Comparison of ENCODE assay signal across 1 cellular context in the genomic region with DNA sequence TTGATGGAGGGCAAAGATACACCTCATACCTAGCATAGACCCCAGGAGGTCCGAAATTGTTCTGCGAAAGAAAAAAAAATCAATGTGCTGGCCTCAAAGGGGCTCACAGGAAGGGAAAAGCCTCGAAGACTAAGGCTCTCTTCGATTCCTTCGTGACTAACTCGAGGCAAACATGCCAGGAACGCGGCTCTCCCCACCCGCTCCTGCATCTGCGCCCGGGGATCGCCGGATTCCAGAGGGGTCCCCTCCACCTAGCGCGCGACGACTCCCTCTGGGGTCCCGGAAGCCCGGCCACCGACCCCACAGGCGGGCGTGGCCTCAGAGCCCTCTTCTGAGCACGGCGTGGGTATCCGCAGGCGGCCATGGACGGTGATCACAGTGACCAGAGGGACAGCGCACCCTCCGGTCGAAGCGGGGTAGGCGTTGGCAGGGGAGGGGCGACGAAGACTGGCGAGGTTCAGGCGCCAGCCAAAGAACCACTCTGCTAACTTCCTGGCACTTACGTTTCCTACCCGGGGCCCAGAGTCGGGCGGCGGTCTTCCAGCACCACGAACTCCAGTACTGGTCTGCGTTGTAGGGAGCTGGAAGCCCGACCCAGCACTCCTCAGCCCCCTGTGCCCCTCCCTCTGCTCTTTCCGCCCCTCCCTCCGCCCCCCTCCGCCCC.
TF ChIP-seq lines count a peak whose summit lies in the region.

No MANE protein-coding gene starts in this region.

TF ChIP-seq in K562, 482 proteins besides CTCF, POLR2A, EP300 and RAD21 (continued from another document and continues in another):
- TF ChIP-seq, protein P1, sequence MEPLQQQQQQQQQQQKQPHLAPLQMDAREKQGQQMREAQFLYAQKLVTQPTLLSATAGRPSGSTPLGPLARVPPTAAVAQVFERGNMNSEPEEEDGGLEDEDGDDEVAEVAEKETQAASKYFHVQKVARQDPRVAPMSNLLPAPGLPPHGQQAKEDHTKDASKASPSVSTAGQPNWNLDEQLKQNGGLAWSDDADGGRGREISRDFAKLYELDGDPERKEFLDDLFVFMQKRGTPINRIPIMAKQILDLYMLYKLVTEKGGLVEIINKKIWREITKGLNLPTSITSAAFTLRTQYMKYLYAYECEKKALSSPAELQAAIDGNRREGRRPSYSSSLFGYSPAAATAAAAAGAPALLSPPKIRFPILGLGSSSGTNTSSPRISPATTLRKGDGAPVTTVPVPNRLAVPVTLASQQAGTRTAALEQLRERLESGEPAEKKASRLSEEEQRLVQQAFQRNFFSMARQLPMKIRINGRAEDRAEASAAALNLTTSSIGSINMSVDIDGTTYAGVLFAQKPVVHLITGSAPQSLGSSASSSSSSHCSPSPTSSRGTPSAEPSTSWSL (CRISPR knock-in tag; IDR thresholded peaks at IDR 0.05; ENCODE audit: borderline replicate concordance) = no peak
- TF ChIP-seq CHD2 (IDR thresholded peaks at IDR 0.05; ENCODE audit: low read depth, low read length) = no peak
- 0 out of 2 replicates have a peak, but pooled peaks have one; percentile 3 for TF ChIP-seq DEAF1 (CRISPR knock-in tag; IDR thresholded peaks at IDR 0.05)
- TF ChIP-seq GTF3C2 (IDR thresholded peaks at IDR 0.05; ENCODE audit: borderline replicate concordance, extremely low read depth, insufficient read length) = no peak
- no peak for TF ChIP-seq EGR1 (conservative IDR thresholded peaks at IDR 0.05)
- no peak for TF ChIP-seq HDAC3 (IDR thresholded peaks at IDR 0.05; ENCODE audit: borderline replicate concordance, partially characterized antibody)
- no peak for TF ChIP-seq ZNF24 (IDR thresholded peaks at IDR 0.05)
- peak; percentile 33; the same call in 1 of the 2 replicates for TF ChIP-seq RNF2 (IDR thresholded peaks at IDR 0.05)
- no peak for TF ChIP-seq POLR3A (IDR thresholded peaks at IDR 0.05; ENCODE audit: borderline replicate concordance, extremely low read depth, insufficient read depth, insufficient read length)
- no peak for TF ChIP-seq TGIF2 (CRISPR knock-in tag; IDR thresholded peaks at IDR 0.05)
- TF ChIP-seq, protein P2, sequence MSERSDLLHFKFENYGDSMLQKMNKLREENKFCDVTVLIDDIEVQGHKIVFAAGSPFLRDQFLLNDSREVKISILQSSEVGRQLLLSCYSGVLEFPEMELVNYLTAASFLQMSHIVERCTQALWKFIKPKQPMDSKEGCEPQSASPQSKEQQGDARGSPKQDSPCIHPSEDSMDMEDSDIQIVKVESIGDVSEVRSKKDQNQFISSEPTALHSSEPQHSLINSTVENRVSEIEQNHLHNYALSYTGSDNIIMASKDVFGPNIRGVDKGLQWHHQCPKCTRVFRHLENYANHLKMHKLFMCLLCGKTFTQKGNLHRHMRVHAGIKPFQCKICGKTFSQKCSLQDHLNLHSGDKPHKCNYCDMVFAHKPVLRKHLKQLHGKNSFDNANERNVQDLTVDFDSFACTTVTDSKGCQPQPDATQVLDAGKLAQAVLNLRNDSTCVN (CRISPR knock-in tag; IDR thresholded peaks at IDR 0.05) = no peak
- no peak for TF ChIP-seq FOXP1 (CRISPR knock-in tag; IDR thresholded peaks at IDR 0.05)
- TF ChIP-seq ZNF347 (CRISPR knock-in tag; IDR thresholded peaks at IDR 0.05; ENCODE audit: low read depth) = no peak
- TF ChIP-seq ZNF407 (IDR thresholded peaks at IDR 0.05; ENCODE audit: low read depth) = no peak
- TF ChIP-seq THRAP3 (IDR thresholded peaks at IDR 0.05; ENCODE audit: borderline replicate concordance) = no peak
- no peak; a peak in 1 of 4 replicates for TF ChIP-seq SIX5 (IDR thresholded peaks at IDR 0.05; ENCODE audit: borderline replicate concordance in 1 of 2, insufficient read depth in 1 of 2, low read depth in 1 of 2, low read length in 2 of 2)
- no peak for TF ChIP-seq BMI1 (IDR thresholded peaks at IDR 0.05; ENCODE audit: low read length)
- no peak for TF ChIP-seq NFATC3 (IDR thresholded peaks at IDR 0.05)
- TF ChIP-seq CBFA2T2 (conservative IDR thresholded peaks at IDR 0.05) = no peak
- TF ChIP-seq BDP1 (IDR thresholded peaks at IDR 0.05; ENCODE audit: insufficient read depth, insufficient read length) = no peak
- no peak for TF ChIP-seq BRCA1 (IDR thresholded peaks at IDR 0.05)
- TF ChIP-seq BRCA1 (CRISPR knock-in tag; IDR thresholded peaks at IDR 0.05) = no peak; the same call in 1 of the 2 replicates
- TF ChIP-seq, protein P3, sequence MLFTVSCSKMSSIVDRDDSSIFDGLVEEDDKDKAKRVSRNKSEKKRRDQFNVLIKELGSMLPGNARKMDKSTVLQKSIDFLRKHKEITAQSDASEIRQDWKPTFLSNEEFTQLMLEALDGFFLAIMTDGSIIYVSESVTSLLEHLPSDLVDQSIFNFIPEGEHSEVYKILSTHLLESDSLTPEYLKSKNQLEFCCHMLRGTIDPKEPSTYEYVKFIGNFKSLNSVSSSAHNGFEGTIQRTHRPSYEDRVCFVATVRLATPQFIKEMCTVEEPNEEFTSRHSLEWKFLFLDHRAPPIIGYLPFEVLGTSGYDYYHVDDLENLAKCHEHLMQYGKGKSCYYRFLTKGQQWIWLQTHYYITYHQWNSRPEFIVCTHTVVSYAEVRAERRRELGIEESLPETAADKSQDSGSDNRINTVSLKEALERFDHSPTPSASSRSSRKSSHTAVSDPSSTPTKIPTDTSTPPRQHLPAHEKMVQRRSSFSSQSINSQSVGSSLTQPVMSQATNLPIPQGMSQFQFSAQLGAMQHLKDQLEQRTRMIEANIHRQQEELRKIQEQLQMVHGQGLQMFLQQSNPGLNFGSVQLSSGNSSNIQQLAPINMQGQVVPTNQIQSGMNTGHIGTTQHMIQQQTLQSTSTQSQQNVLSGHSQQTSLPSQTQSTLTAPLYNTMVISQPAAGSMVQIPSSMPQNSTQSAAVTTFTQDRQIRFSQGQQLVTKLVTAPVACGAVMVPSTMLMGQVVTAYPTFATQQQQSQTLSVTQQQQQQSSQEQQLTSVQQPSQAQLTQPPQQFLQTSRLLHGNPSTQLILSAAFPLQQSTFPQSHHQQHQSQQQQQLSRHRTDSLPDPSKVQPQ (CRISPR knock-in tag; IDR thresholded peaks at IDR 0.05; ENCODE audit: borderline replicate concordance) = no peak
- peak; percentile 67; the same call in 1 of the 2 replicates for TF ChIP-seq NFRKB (IDR thresholded peaks at IDR 0.05; ENCODE audit: low read depth)
- no peak for TF ChIP-seq ZNF174 (CRISPR knock-in tag; IDR thresholded peaks at IDR 0.05)
- TF ChIP-seq SREBF1 (IDR thresholded peaks at IDR 0.05; ENCODE audit: borderline replicate concordance, low read depth, low read length) = no peak
- no peak for TF ChIP-seq FOXA3 (CRISPR knock-in tag; conservative IDR thresholded peaks at IDR 0.05 in 1 of 2, IDR thresholded peaks at IDR 0.05 in 1 of 2)
- no peak for TF ChIP-seq RBM25 (IDR thresholded peaks at IDR 0.05; ENCODE audit: low read depth, low read length, severe bottlenecking)
- peak; percentile 31 to 41; a peak in 1 of 4 replicates for TF ChIP-seq NONO (IDR thresholded peaks at IDR 0.05; ENCODE audit: low read depth in 2 of 2, low read length in 1 of 2)
